In genomic region chr20:62387993-62388635, GRCh38 we compare ENCODE assay signal across 9 cellular contexts. TPM values are rescaled to one million over a fixed set of nuclear protein-coding genes. Genes with fewer than 3 reads are reported as not detected.
DNase-seq lines count a peak whose midpoint lies in the region; ATAC-seq and TF ChIP-seq lines count a peak whose summit lies in the region.
"Had no signal": no experiment of that assay in that cellular context is flagged by ENCODE, and none has a peak within 500 bp of the region (broad histone marks: within the 10 kb centered on the region; RNA-seq: fewer than 3 reads in every experiment).

No MANE protein-coding gene starts in this region.

- no peaks in the 10 kb centered on the region for H3K27me3 Mint-ChIP-seq in CD4-positive, alpha-beta memory T cell

- peaks cover 36% of the 10 kb centered on the region for H3K36me3 ChIP-seq in CD4-positive, alpha-beta memory T cell (ENCODE audit: insufficient read depth, low read length)
- H3K36me3 ChIP-seq in OCI-LY1 (ENCODE audit: insufficient read depth, low read length) (peaks cover 57% of the 10 kb centered on the region), neural cell (ENCODE audit: insufficient read depth, low read length) (no peaks in the 10 kb centered on the region)

- peak overlapping the region; percentile 59 to 88 for H3K4me3 ChIP-seq in CD4-positive, alpha-beta memory T cell (ENCODE audit: low read length in 2 of 2)
- peak overlapping the region; percentile 100 for H3K4me3 ChIP-seq in OCI-LY1 (ENCODE audit: low read depth, low read length, poor library complexity, severe bottlenecking)
- peak overlapping the region; percentile 71 to 100 (median 96) for H3K4me3 ChIP-seq in dorsolateral prefrontal cortex
- H3K4me3 ChIP-seq in neural cell (ENCODE audit: low read length), result peak overlapping the region; percentile 100

- no peak overlapping the region for H2AFZ ChIP-seq in OCI-LY1 (ENCODE audit: low read length)
- no peak overlapping the region for H2AFZ ChIP-seq in neural cell (ENCODE audit: low read depth, low read length)

- TF ChIP-seq CTCF in OCI-LY1 (IDR thresholded peaks at IDR 0.05; ENCODE audit: low read length) (no peak), dorsolateral prefrontal cortex (IDR thresholded peaks at IDR 0.05 in 54 of 56, conservative IDR thresholded peaks at IDR 0.05 in 2 of 56; ENCODE audit: low read depth in 1 of 56, partially characterized antibody in 56 of 56) (no peak), neural cell (IDR thresholded peaks at IDR 0.05; ENCODE audit: poor library complexity, severe bottlenecking) (no peak), GM20000 (IDR thresholded peaks at IDR 0.05; ENCODE audit: extremely low read depth, missing control alignments) (no peak)

- H3K9me2 ChIP-seq in OCI-LY1 (ENCODE audit: low read depth, low read length), result no peaks in the 10 kb centered on the region
- H3K9me2 ChIP-seq in neural cell (ENCODE audit: insufficient read depth, low read length), result no peaks in the 10 kb centered on the region

- H3K27ac Mint-ChIP-seq in CD4-positive, alpha-beta memory T cell, result peak overlapping the region; percentile 81 to 95 (median 93)

- H3K27me3 ChIP-seq in CD4-positive, alpha-beta memory T cell (ENCODE audit: insufficient read depth, low read length), result no peaks in the 10 kb centered on the region
- H3K27me3 ChIP-seq in OCI-LY1 (ENCODE audit: insufficient read depth, low read length) (no peaks in the 10 kb centered on the region), dorsolateral prefrontal cortex (no peaks in the 10 kb centered on the region), neural cell (ENCODE audit: insufficient read depth, low read depth, low read length) (no peaks in the 10 kb centered on the region)

- H4K20me1 ChIP-seq in OCI-LY1 (ENCODE audit: insufficient read depth, low read length) (no peaks in the 10 kb centered on the region), neural cell (ENCODE audit: insufficient read depth) (no peaks in the 10 kb centered on the region)

- intact Hi-C loops in CD4-positive, alpha-beta memory T cell (cut with micrococcal nuclease), result loop anchor here (1.0 to 10.0 kb wide), 6 partner anchors 19 to 407 kb away; partner anchors contain the start of genes CABLES2, LSM14B, MRGBP and MTG2
- intact Hi-C loops in dorsolateral prefrontal cortex (cut with DNase I), result loop anchor here (2.0 to 5.0 kb wide), 3 partner anchors 85 to 206 kb away; partner anchors contain the start of genes MTG2 (in 2 of the 2) and ADRM1 (in 1 of the 2)

- peak overlapping the region; percentile 90 to 95 (median 91) for H3K4me3 Mint-ChIP-seq in CD4-positive, alpha-beta memory T cell

- ATAC-seq in HG03439 (IDR thresholded peaks at IDR 0.05; ENCODE audit: unreplicated experiment), result no peak
- ATAC-seq in HG03097 (IDR thresholded peaks at IDR 0.05; ENCODE audit: low FRiP score, unreplicated experiment), result no peak

- H3K79me2 ChIP-seq in OCI-LY1 (ENCODE audit: insufficient read depth, low read length) (peaks cover 27% of the 10 kb centered on the region), neural cell (replicated peaks; ENCODE audit: insufficient read depth, low read length) (peaks cover 31% of the 10 kb centered on the region)

- no peak for TF ChIP-seq RAD21 in neural cell (conservative IDR thresholded peaks at IDR 0.05)

- no peaks in the 10 kb centered on the region for H3K9me3 ChIP-seq in CD4-positive, alpha-beta memory T cell (ENCODE audit: control insufficient read depth in 1 of 2, low read length in 2 of 2)
- H3K9me3 ChIP-seq in OCI-LY1 (ENCODE audit: low read length) (no peaks in the 10 kb centered on the region), neural cell (ENCODE audit: low read length) (no peaks in the 10 kb centered on the region)

- CTCF ChIA-PET in CD4-positive, alpha-beta memory T cell (lab: Charles Lee; ENCODE audit: partially characterized antibody), result no interaction called here

- peaks cover 24 to 55% (median 37%) of the 10 kb centered on the region in 4 donors for H3K4me1 Mint-ChIP-seq in CD4-positive, alpha-beta memory T cell

- H3F3A ChIP-seq in OCI-LY1 (ENCODE audit: insufficient read depth, low read length), result no peaks in the 10 kb centered on the region
- no peaks in the 10 kb centered on the region for H3F3A ChIP-seq in neural cell (ENCODE audit: insufficient read depth, low read length, poor library complexity, severe bottlenecking)

- peaks cover 36% of the 10 kb centered on the region for H3K4me1 ChIP-seq in CD4-positive, alpha-beta memory T cell (ENCODE audit: insufficient read depth, low read length)
- H3K4me1 ChIP-seq in OCI-LY1 (ENCODE audit: insufficient read depth, low read length, severe bottlenecking), result peaks cover 21% of the 10 kb centered on the region

- peak overlapping the region; percentile 95 for H3K27ac ChIP-seq in CD4-positive, alpha-beta memory T cell (ENCODE audit: low read depth, low read length)
- H3K27ac ChIP-seq in OCI-LY1 (ENCODE audit: low read depth, low read length, poor library complexity, severe bottlenecking) (peak overlapping the region; percentile 56), dorsolateral prefrontal cortex (peak overlapping the region in 8 of 59 donors; percentile 9 to 97 (median 90)), neural cell (ENCODE audit: low read length) (no peak overlapping the region)

- H3K9ac ChIP-seq in OCI-LY1 (ENCODE audit: low read length) (peak overlapping the region; percentile 100), neural cell (ENCODE audit: low read length) (peak overlapping the region; percentile 95)

- no peak for DNase-seq in CD4-positive, alpha-beta memory T cell
- DNase-seq in dorsolateral prefrontal cortex, result no peak
- DNase-seq in GM20000 (ENCODE audit: low spot score), result no peak
- DNase-seq in amygdala (lab: John Stamatoyannopoulos, UW), result no peak

- POLR2A ChIA-PET in CD4-positive, alpha-beta memory T cell (lab: Charles Lee; ENCODE audit: partially characterized antibody), result interaction anchor here (1.1 to 1.5 kb wide), 2 partner anchors 246 to 377 kb away, joined by 3 to 5 read pairs; partner anchors contain the start of gene PSMA7

- no peak for TF ChIP-seq EP300 in neural cell (conservative IDR thresholded peaks at IDR 0.05; ENCODE audit: poor library complexity, severe bottlenecking)

- peaks cover 14 to 42% of the 10 kb centered on the region in 2 donors for H3K36me3 Mint-ChIP-seq in CD4-positive, alpha-beta memory T cell

- no peaks in the 10 kb centered on the region for H3K9me3 Mint-ChIP-seq in CD4-positive, alpha-beta memory T cell

- H3K4me2 ChIP-seq in OCI-LY1 (ENCODE audit: low read length), result peak overlapping the region; percentile 97
- peak overlapping the region; percentile 89 for H3K4me2 ChIP-seq in neural cell (ENCODE audit: low read length)

TF ChIP-seq in neural cell, 6 proteins besides CTCF, POLR2A, EP300 and RAD21:
- TF ChIP-seq EZH2 (IDR thresholded peaks at IDR 0.05; ENCODE audit: borderline replicate concordance, insufficient read depth, low read length, poor library complexity, severe bottlenecking) (no peak), TAF1 (IDR thresholded peaks at IDR 0.05; ENCODE audit: low read depth) (no peak), SMC3 (conservative IDR thresholded peaks at IDR 0.05; ENCODE audit: poor library complexity) (no peak)

RNA-seq across cellular contexts. Expression of gene RPS21, which starts 1.2 kb away (rescaled TPM):
- 1,000 to 10,000 TPM; 3,142 to 3,368 TPM for total RNA-seq in CD4-positive, alpha-beta memory T cell
- 1,000 to 10,000 TPM; 1,968 to 2,753 TPM for polyA plus RNA-seq in CD4-positive, alpha-beta memory T cell
- total RNA-seq in dorsolateral prefrontal cortex, result 100 to 1,000 TPM; 411 to 983 (median 581) TPM
- polyA plus RNA-seq in neural cell, result 1,158 and 1,633 TPM in 2 replicates
- polyA minus RNA-seq in neural cell, result 287 and 358 TPM in 2 replicates

RNA-seq across cellular contexts. Expression of gene CABLES2, which starts 19.0 kb away (rescaled TPM):
- 1 to 10 TPM; 5.9 to 7.5 TPM for total RNA-seq in CD4-positive, alpha-beta memory T cell
- 1 to 10 TPM in 1 of 2 donors, under 1 TPM in 1; 0.45 to 1.8 TPM for polyA plus RNA-seq in CD4-positive, alpha-beta memory T cell
- 10 to 100 TPM in 99 of 120 experiments, 1 to 10 TPM in 21; 7.0 to 18.7 (median 11.9) TPM for total RNA-seq in dorsolateral prefrontal cortex
- 8.3 and 8.6 TPM in 2 replicates for polyA plus RNA-seq in neural cell
- polyA minus RNA-seq in neural cell, result 9.5 and 11.1 TPM in 2 replicates

RNA-seq across cellular contexts. Expression of gene LAMA5, which starts 21.0 kb away (rescaled TPM):
- under 1 TPM in 1 of 2 experiments, not detected in 1; 0.49 TPM for total RNA-seq in CD4-positive, alpha-beta memory T cell
- not detected for polyA plus RNA-seq in CD4-positive, alpha-beta memory T cell
- total RNA-seq in dorsolateral prefrontal cortex, result 100 to 1,000 TPM in 30 of 120 experiments, 10 to 100 TPM in 90; 31.1 to 179 (median 80.7) TPM
- polyA plus RNA-seq in neural cell, result 21.6 and 27.2 TPM in 2 replicates
- polyA minus RNA-seq in neural cell, result 11.9 and 12.9 TPM in 2 replicates

RNA-seq across cellular contexts. Expression of gene RBBP8NL, which starts 39.2 kb away (rescaled TPM):
- total RNA-seq in CD4-positive, alpha-beta memory T cell, result not detected
- polyA plus RNA-seq in CD4-positive, alpha-beta memory T cell, result not detected
- 1 to 10 TPM in 4 of 120 experiments, under 1 TPM in 56, not detected in 60; 0.14 to 1.7 (median 0.29) TPM for total RNA-seq in dorsolateral prefrontal cortex
- not detected in 2 replicates for polyA plus RNA-seq in neural cell
- polyA minus RNA-seq in neural cell, result not detected in 2 replicates
- total RNA-seq: mononuclear cell had no signal

Comparison
In these comparisons a context has a peak if more than half of its experiments do, and no peak if none do; other contexts are left out.
1. RNA of gene LAMA5, which starts 21.0 kb away (total RNA-seq): 31.1 to 179 TPM in dorsolateral prefrontal cortex; 0.49 TPM in CD4-positive, alpha-beta memory T cell; every median in the first group is over 10 times any median in the second.
2. Peak in every context shown above with its lines, with median percentiles within 50 percentile points of each other: H3K4me3 ChIP-seq.